Comparison of ENCODE assay signal across 25 cellular contexts in genomic region chr7:155211761-155212160, GRCh38.
"Had no signal": no experiment of that assay in that cellular context is flagged by ENCODE, and none has a peak within 500 bp of the region (broad histone marks: within the 10 kb centered on the region; RNA-seq: fewer than 3 reads in every experiment).

No MANE protein-coding gene starts in this region.

- H3K9me3 ChIP-seq: esophagus muscularis mucosa had no signal

- ATAC-seq: activated CD8-positive, alpha-beta T cell treated with anti-CD3 and anti-CD28 coated beads for 36 hours; activated T-cell treated with anti-CD3 and anti-CD28 coated beads, Interleukin-2, amount 50 U/mL, for 4 hours; foreskin keratinocyte; right cardiac atrium had no signal

- FAIRE-seq: islet of Langerhans had no signal

- H3K36me3 Mint-ChIP-seq: activated naive CD8-positive, alpha-beta T cell; brain; mesothelial cell of epicardium; naive B cell had no signal

- H3K27me3 Mint-ChIP-seq: activated naive CD8-positive, alpha-beta T cell had no signal

- H3K27me3 ChIP-seq: cardiac muscle cell had no signal

- H3K4me3 ChIP-seq: cardiac muscle cell, esophagus muscularis mucosa, tibial nerve had no signal

- DNase-seq: activated CD4-positive, alpha-beta T cell treated with anti-CD3 and anti-CD28 coated beads for 1 hour; activated CD4-positive, alpha-beta T cell treated with anti-CD3 and anti-CD28 coated beads, Interleukin-2, amount 50 U/mL, for 1 hour; activated CD8-positive, alpha-beta T cell treated with anti-CD3 and anti-CD28 coated beads for 36 hours; activated naive CD4-positive, alpha-beta T cell treated with Interleukin-2 at 50 U/mL for 16 hours; activated T-cell treated with anti-CD3 and anti-CD28 coated beads, Interleukin-2, amount 50 U/mL, for 4 hours; anterior cingulate cortex; endodermal cell; foreskin keratinocyte; mammary epithelial cell; naive B cell; occipital lobe; right cardiac atrium; stimulated activated CD4-positive, alpha-beta T cell treated with anti-CD3 and anti-CD28 coated beads, Interleukin-2, amount 100 ng/mL, for 48 hours; stimulated activated naive CD4-positive, alpha-beta T cell treated with Interleukin-2 at 50 U/mL for 16 hours; SW 1271 had no signal

- H3K27ac ChIP-seq: cardiac muscle cell, esophagus muscularis mucosa, foreskin keratinocyte, tibial nerve had no signal

- H3K27ac Mint-ChIP-seq: activated CD8-positive, alpha-beta T cell treated with anti-CD3 and anti-CD28 coated beads for 36 hours; activated naive CD8-positive, alpha-beta T cell; activated T-helper 2 cell treated with anti-CD3 and anti-CD28 coated beads, Interferon-gamma antibody, Interleukin-2, Interleukin-4, amounts not matched to agents 10 μg/mL and 5 μg/mL and 100 μg/mL, durations not matched to agents 14 hours and 24 hours and 36 hours; brain; endodermal cell; naive B cell; T-helper 1 cell treated with Interleukin-12 subunit alpha and Interleukin-12 subunit beta and Interleukin-4 antibody, amounts not matched to agents 30 μg/mL and 1 μg/mL, for 36 hours had no signal

- H3K4me1 Mint-ChIP-seq: endodermal cell had no signal

- H3K36me3 ChIP-seq: cardiac muscle cell, esophagus muscularis mucosa, tibial nerve had no signal

- H3K9me3 Mint-ChIP-seq: mesothelial cell of epicardium had no signal

- H3K4me3 Mint-ChIP-seq: activated CD8-positive, alpha-beta T cell treated with anti-CD3 and anti-CD28 coated beads for 36 hours; activated naive CD8-positive, alpha-beta T cell; activated T-cell treated with anti-CD3 and anti-CD28 coated beads, Interleukin-2, amount 50 U/mL, for 4 hours; brain; endodermal cell; mesothelial cell of epicardium; naive B cell; neural crest cell; T-helper 1 cell treated with Interleukin-12 subunit alpha and Interleukin-12 subunit beta and Interleukin-4 antibody, amounts not matched to agents 30 μg/mL and 1 μg/mL, for 36 hours had no signal
